8 cellular contexts compared by ENCODE assay signal in genomic region chr6:25991785-25992412, GRCh38. TPM values are rescaled to one million over a fixed set of nuclear protein-coding genes. Genes with fewer than 3 reads are reported as not detected.
A peak's percentile ranks its signal among the peaks of the same experiment; 100 is the strongest.
DNase-seq lines count a peak whose midpoint lies in the region; ATAC-seq and TF ChIP-seq lines count a peak whose summit lies in the region.

No MANE protein-coding gene starts in this region.

- H3K9ac ChIP-seq in duodenal mucosa (ENCODE audit: low read depth in 1 of 2, low read length in 2 of 2), result peak overlapping the region; percentile 91 to 93

- H3K4me3 ChIP-seq in duodenal mucosa (ENCODE audit: low read depth in 1 of 2, low read length in 2 of 2), result peak overlapping the region; percentile 86 to 91
- peak overlapping the region; percentile 49 to 65 (median 56) for H3K4me3 ChIP-seq in right lobe of liver

- H3K27ac ChIP-seq in duodenal mucosa (ENCODE audit: low read depth, low read length) (peak overlapping the region; percentile 93), right lobe of liver (peak overlapping the region; percentile 85 to 96 (median 91))

- H3K36me3 ChIP-seq in duodenal mucosa (ENCODE audit: control insufficient read depth in 1 of 2, insufficient read depth in 2 of 2, low read length in 2 of 2), result peaks cover 0 to 4% of the 10 kb centered on the region in 2 donors
- H3K36me3 ChIP-seq in right lobe of liver, result no peaks in the 10 kb centered on the region

- WGBS in right lobe of liver (ENCODE audit: insufficient coverage, low coverage, low lambda C conversion rate, missing lambda C conversion rate), result 3% methylated on average over 18 of the region's 30 CpGs

- TF ChIP-seq POLR2A in right lobe of liver (IDR thresholded peaks at IDR 0.05), result no peak

- peaks cover 0 to 6% of the 10 kb centered on the region in 2 donors for H3K4me1 ChIP-seq in duodenal mucosa (ENCODE audit: control insufficient read depth in 1 of 2, insufficient read depth in 2 of 2, low read length in 2 of 2)
- peaks cover 0 to 5% (median 0%) of the 10 kb centered on the region in 4 donors for H3K4me1 ChIP-seq in right lobe of liver

- H3K9me3 ChIP-seq in duodenal mucosa (ENCODE audit: control insufficient read depth in 1 of 2, low read length in 2 of 2), result no peaks in the 10 kb centered on the region
- H3K9me3 ChIP-seq in right lobe of liver, result no peaks in the 10 kb centered on the region

- peak; percentile 52 for DNase-seq in AG08395 (ENCODE audit: low spot score)
- DNase-seq in NCI-H524 (lab: John Stamatoyannopoulos, UW), result peak; percentile 45 to 66
- DNase-seq in activated CD4-positive, alpha-beta T cell treated with anti-CD3 and anti-CD28 coated beads, Interleukin-2, amount 50 U/mL, for 4 hours, result peak; percentile 5 to 7
- DNase-seq in right lobe of liver, result peak; percentile 74 to 81 (median 76)
- peak; percentile 14 to 37 for DNase-seq in stimulated activated CD4-positive, alpha-beta T cell treated with anti-CD3 and anti-CD28 coated beads, Interleukin-2, amount 100 ng/mL, for 48 hours

- intact Hi-C loops in right lobe of liver (cut with DNase I), result no loop called here

- ATAC-seq in GM18909 (IDR thresholded peaks at IDR 0.05; ENCODE audit: poor library complexity, unreplicated experiment) (peak; percentile 61), HG03135 (IDR thresholded peaks at IDR 0.05; ENCODE audit: unreplicated experiment) (peak; percentile 46), right lobe of liver (peak; percentile 63 to 70 (median 65))

- no peak for TF ChIP-seq CTCF in right lobe of liver (IDR thresholded peaks at IDR 0.05)

- H3K27me3 ChIP-seq in duodenal mucosa (ENCODE audit: control insufficient read depth in 1 of 2, insufficient read depth in 2 of 2, low read length in 2 of 2), result no peaks in the 10 kb centered on the region
- H3K27me3 ChIP-seq in right lobe of liver, result no peaks in the 10 kb centered on the region

RNA-seq across cellular contexts. Expression of gene TRIM38, which starts 29.3 kb away (rescaled TPM):
- 1 to 10 TPM; 3.1 to 7.2 (median 4.5) TPM for total RNA-seq in right lobe of liver

Comparison
In these comparisons a context has a peak if more than half of its experiments do, and no peak if none do; other contexts are left out.
1. Peak in every context shown above with its lines: DNase-seq, ATAC-seq, H3K4me3 ChIP-seq and H3K27ac ChIP-seq.
2. DNase-seq: peak in every context shown above with its lines; median percentile 76 in right lobe of liver; 56 in NCI-H524; 52 in AG08395; 26 in stimulated activated CD4-positive, alpha-beta T cell treated with anti-CD3 and anti-CD28 coated beads, Interleukin-2, amount 100 ng/mL, for 48 hours; 6 in activated CD4-positive, alpha-beta T cell treated with anti-CD3 and anti-CD28 coated beads, Interleukin-2, amount 50 U/mL, for 4 hours.